ENCODE assay signal across 1 cellular context in genomic region chr10:104334965-104335650, GRCh38.
TF ChIP-seq lines count a peak whose summit lies in the region.

No MANE protein-coding gene starts in this region.

TF ChIP-seq in IMR-90, 13 proteins besides CTCF, POLR2A, EP300 and RAD21 (continued from another document):
- TF ChIP-seq, protein P1, sequence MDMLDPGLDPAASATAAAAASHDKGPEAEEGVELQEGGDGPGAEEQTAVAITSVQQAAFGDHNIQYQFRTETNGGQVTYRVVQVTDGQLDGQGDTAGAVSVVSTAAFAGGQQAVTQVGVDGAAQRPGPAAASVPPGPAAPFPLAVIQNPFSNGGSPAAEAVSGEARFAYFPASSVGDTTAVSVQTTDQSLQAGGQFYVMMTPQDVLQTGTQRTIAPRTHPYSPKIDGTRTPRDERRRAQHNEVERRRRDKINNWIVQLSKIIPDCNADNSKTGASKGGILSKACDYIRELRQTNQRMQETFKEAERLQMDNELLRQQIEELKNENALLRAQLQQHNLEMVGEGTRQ (IDR thresholded peaks at IDR 0.05; ENCODE audit: low read depth, low read length), result no peak
